In genomic region chr4:75005727-75006126, GRCh38 we compare ENCODE assay signal across 24 cellular contexts.
"Had no signal": no experiment of that assay in that cellular context is flagged by ENCODE, and none has a peak within 500 bp of the region (broad histone marks: within the 10 kb centered on the region; RNA-seq: fewer than 3 reads in every experiment).

No MANE protein-coding gene starts in this region.

- H3K9me3 Mint-ChIP-seq: activated CD4-positive, alpha-beta T cell treated with anti-CD3 and anti-CD28 coated beads, Interleukin-2, amount 10 ng/mL, durations not matched to agents 24 days and 14 days; activated T-cell treated with anti-CD3 and anti-CD28 coated beads, Interleukin-2, amount 50 U/mL, for 24 hours had no signal

- H3K27ac Mint-ChIP-seq: activated CD4-positive, alpha-beta memory T cell treated with anti-CD3 and anti-CD28 coated beads for 36 hours; activated CD4-positive, alpha-beta T cell treated with anti-CD3 and anti-CD28 coated beads, Interleukin-2, amount 10 ng/mL, durations not matched to agents 24 days and 14 days; activated naive CD4-positive, alpha-beta T cell treated with anti-CD3 and anti-CD28 coated beads, Interleukin-2, amount 10 ng/mL, durations not matched to agents 7 days and 5 days; activated naive CD8-positive, alpha-beta T cell treated with anti-CD3 and anti-CD28 coated beads, Interleukin-2, amount 10 ng/mL, durations not matched to agents 7 days and 5 days; activated T-cell treated with anti-CD3 and anti-CD28 coated beads, Interleukin-2, amount 50 U/mL, for 24 hours; mesothelial cell of epicardium; naive thymus-derived CD8-positive, alpha-beta T cell; stimulated activated memory B cell treated with anti-CD40 and anti-IgM and Interleukin-4, amounts not matched to agents 10 μg/mL and 1 μg/mL and 100 μg/mL, for 72 hours; stimulated activated naive CD8-positive, alpha-beta T cell treated with anti-CD3 and anti-CD28 coated beads, Interleukin-15, amount 100 ng/mL, for 72 hours; T-helper 17 cell had no signal

- H3K4me3 Mint-ChIP-seq: activated CD4-positive, alpha-beta memory T cell treated with anti-CD3 and anti-CD28 coated beads for 36 hours; activated CD4-positive, alpha-beta T cell treated with anti-CD3 and anti-CD28 coated beads, Interleukin-2, amount 10 ng/mL, durations not matched to agents 24 days and 14 days; activated naive CD4-positive, alpha-beta T cell treated with anti-CD3 and anti-CD28 coated beads, Interleukin-2, amount 10 ng/mL, durations not matched to agents 7 days and 5 days; activated naive CD8-positive, alpha-beta T cell treated with anti-CD3 and anti-CD28 coated beads, Interleukin-2, amount 10 ng/mL, durations not matched to agents 7 days and 5 days; activated T-cell treated with anti-CD3 and anti-CD28 coated beads, Interleukin-2, amount 50 U/mL, for 24 hours; mesothelial cell of epicardium; naive thymus-derived CD8-positive, alpha-beta T cell; stimulated activated memory B cell treated with anti-CD40 and anti-IgM and Interleukin-4, amounts not matched to agents 10 μg/mL and 1 μg/mL and 100 μg/mL, for 72 hours; stimulated activated naive CD8-positive, alpha-beta T cell treated with anti-CD3 and anti-CD28 coated beads, Interleukin-15, amount 100 ng/mL, for 72 hours; T-helper 17 cell had no signal

- H3K9me3 ChIP-seq: right lobe of liver, upper lobe of left lung had no signal

- H3K27me3 Mint-ChIP-seq: activated CD4-positive, alpha-beta memory T cell treated with anti-CD3 and anti-CD28 coated beads for 36 hours; activated CD4-positive, alpha-beta T cell treated with anti-CD3 and anti-CD28 coated beads, Interleukin-2, amount 10 ng/mL, durations not matched to agents 24 days and 14 days; activated naive CD4-positive, alpha-beta T cell treated with anti-CD3 and anti-CD28 coated beads, Interleukin-2, amount 10 ng/mL, durations not matched to agents 7 days and 5 days; activated naive CD8-positive, alpha-beta T cell treated with anti-CD3 and anti-CD28 coated beads, Interleukin-2, amount 10 ng/mL, durations not matched to agents 7 days and 5 days; activated T-cell treated with anti-CD3 and anti-CD28 coated beads, Interleukin-2, amount 50 U/mL, for 24 hours; stimulated activated memory B cell treated with anti-CD40 and anti-IgM and Interleukin-4, amounts not matched to agents 10 μg/mL and 1 μg/mL and 100 μg/mL, for 72 hours; stimulated activated naive CD8-positive, alpha-beta T cell treated with anti-CD3 and anti-CD28 coated beads, Interleukin-15, amount 100 ng/mL, for 72 hours; T-helper 17 cell had no signal

- H3K4me3 ChIP-seq: esophagus muscularis mucosa, right lobe of liver, skin epidermis, upper lobe of left lung had no signal

- H3K27me3 ChIP-seq: esophagus muscularis mucosa, foreskin keratinocyte, right lobe of liver, upper lobe of left lung had no signal

- H3K36me3 ChIP-seq: esophagus muscularis mucosa, right lobe of liver, upper lobe of left lung, WERI-Rb-1 had no signal

- ATAC-seq: activated CD4-positive, CD25-positive, alpha-beta regulatory T cell treated with anti-CD3 and anti-CD28 coated beads, Interleukin-2, amount 50 U/mL, for 24 hours; naive thymus-derived CD8-positive, alpha-beta T cell; right lobe of liver; stimulated activated naive CD8-positive, alpha-beta T cell treated with anti-CD3 and anti-CD28 coated beads, Interleukin-15, amount 100 ng/mL, for 72 hours; T-helper 17 cell had no signal

- H3K4me1 Mint-ChIP-seq: activated CD4-positive, alpha-beta T cell treated with anti-CD3 and anti-CD28 coated beads, Interleukin-2, amount 10 ng/mL, durations not matched to agents 24 days and 14 days; activated naive CD4-positive, alpha-beta T cell treated with anti-CD3 and anti-CD28 coated beads, Interleukin-2, amount 10 ng/mL, durations not matched to agents 7 days and 5 days; activated naive CD8-positive, alpha-beta T cell treated with anti-CD3 and anti-CD28 coated beads, Interleukin-2, amount 10 ng/mL, durations not matched to agents 7 days and 5 days; naive thymus-derived CD8-positive, alpha-beta T cell; stimulated activated naive CD8-positive, alpha-beta T cell treated with anti-CD3 and anti-CD28 coated beads, Interleukin-15, amount 100 ng/mL, for 72 hours; T-helper 17 cell had no signal

- H3K36me3 Mint-ChIP-seq: activated CD4-positive, alpha-beta memory T cell treated with anti-CD3 and anti-CD28 coated beads for 36 hours; activated naive CD4-positive, alpha-beta T cell treated with anti-CD3 and anti-CD28 coated beads, Interleukin-2, amount 10 ng/mL, durations not matched to agents 7 days and 5 days; activated naive CD8-positive, alpha-beta T cell treated with anti-CD3 and anti-CD28 coated beads, Interleukin-2, amount 10 ng/mL, durations not matched to agents 7 days and 5 days; mesothelial cell of epicardium had no signal

- H3K4me1 ChIP-seq: foreskin keratinocyte, right lobe of liver, upper lobe of left lung had no signal

- DNase-seq: activated CD4-positive, alpha-beta memory T cell treated with anti-CD3 and anti-CD28 coated beads for 36 hours; activated CD4-positive, alpha-beta T cell treated with anti-CD3 and anti-CD28 coated beads, Interleukin-2, amount 10 ng/mL, durations not matched to agents 24 days and 14 days; activated CD8-positive, alpha-beta memory T cell treated with anti-CD3 and anti-CD28 coated beads, Interleukin-2, amount 50 U/mL, for 48 hours; activated gamma-delta T cell; activated naive CD4-positive, alpha-beta T cell treated with anti-CD3 and anti-CD28 coated beads, Interleukin-2, amount 10 ng/mL, durations not matched to agents 7 days and 5 days; activated naive CD8-positive, alpha-beta T cell treated with anti-CD3 and anti-CD28 coated beads, Interleukin-2, amount 10 ng/mL, durations not matched to agents 7 days and 5 days; activated T-cell treated with anti-CD3 and anti-CD28 coated beads, Interleukin-2, amount 50 U/mL, for 24 hours; dermis blood vessel endothelial cell; effector CD4-positive, alpha-beta T cell; naive thymus-derived CD8-positive, alpha-beta T cell; right lobe of liver; stimulated activated CD4-positive, alpha-beta T cell treated with anti-CD3 and anti-CD28 coated beads, Interleukin-4, amount 100 ng/mL, for 4 hours; stimulated activated CD8-positive, alpha-beta memory T cell treated with anti-CD3 and anti-CD28 coated beads, Interleukin-4, amount 100 ng/mL, for 48 hours; stimulated activated naive CD8-positive, alpha-beta T cell treated with anti-CD3 and anti-CD28 coated beads, Interleukin-15, amount 100 ng/mL, for 72 hours; T-helper 17 cell; T1000; WERI-Rb-1 had no signal

- H3K27ac ChIP-seq: esophagus muscularis mucosa, foreskin keratinocyte, right lobe of liver, skin epidermis, upper lobe of left lung, WERI-Rb-1 had no signal
